21 cellular contexts compared by ENCODE assay signal in genomic region chr18:9019135-9019534, GRCh38.
DNase-seq lines count a peak whose midpoint lies in the region; ATAC-seq, FAIRE-seq and TF ChIP-seq lines count a peak whose summit lies in the region.
"Had no signal": no experiment of that assay in that cellular context is flagged by ENCODE, and none has a peak within 500 bp of the region (broad histone marks: within the 10 kb centered on the region; RNA-seq: fewer than 3 reads in every experiment).

No MANE protein-coding gene starts in this region.

- ATAC-seq in A549: no peak
- ATAC-seq in GM18520 (IDR thresholded peaks at IDR 0.05; ENCODE audit: unreplicated experiment): no peak
- ATAC-seq: CD8-positive, alpha-beta T cell; GM12878 had no signal

- no peaks in the 10 kb centered on the region for H3K9me1 ChIP-seq in endothelial cell of umbilical vein (replicated peaks; ENCODE audit: control insufficient read depth, extremely low read depth, insufficient read depth, low read length)

- peak overlapping the region; percentile 90 to 94; a peak in 4 of 6 replicates for H3K27ac ChIP-seq in A549
- no peak overlapping the region for H3K27ac ChIP-seq in HEK293 (ENCODE audit: extremely low read depth, low read depth, low read length)
- peak overlapping the region; percentile 92; the same call in 1 of the 2 replicates for H3K27ac ChIP-seq in PC-9
- no peak overlapping the region for H3K27ac ChIP-seq in endothelial cell of umbilical vein (ENCODE audit: insufficient read depth, low read depth, low read length)
- H3K27ac ChIP-seq in prostate gland: no peak overlapping the region
- H3K27ac ChIP-seq: 22Rv1; BLaER1 treated with 17β-estradiol and CSF1 and Interleukin-3, amounts not matched to agents 10 nM and 100 nM had no signal

- no peaks in the 10 kb centered on the region for H3K36me3 ChIP-seq in HEK293 (ENCODE audit: control insufficient read depth in 2 of 2, insufficient read depth in 1 of 2, low read length in 2 of 2)
- no peaks in the 10 kb centered on the region for H3K36me3 ChIP-seq in PC-9 (ENCODE audit: low read depth)
- no peaks in the 10 kb centered on the region for H3K36me3 ChIP-seq in endothelial cell of umbilical vein (ENCODE audit: control insufficient read depth in 2 of 2, extremely low read depth in 1 of 2, insufficient read depth in 2 of 2, low read length in 2 of 2)
- no peaks in the 10 kb centered on the region for H3K36me3 ChIP-seq in prostate gland
- H3K36me3 ChIP-seq: BLaER1 treated with 17β-estradiol and CSF1 and Interleukin-3, amounts not matched to agents 10 nM and 100 nM; HAP-1 had no signal

- DNase-seq in A549 (ENCODE audit: low read depth in 1 of 2, low spot score in 1 of 2) (no peak), PC-9 (no peak), endothelial cell of umbilical vein (ENCODE audit: low read depth, low spot score) (no peak), NCI-H510A treated with DMSO at 0.1 percent for 48 hours (lab: John Stamatoyannopoulos, UW) (no peak), prostate gland (ENCODE audit: low spot score) (no peak)
- DNase-seq in activated CD4-positive, alpha-beta T cell treated with anti-CD3 and anti-CD28 coated beads, Interleukin-2, amount 50 U/mL, for 48 hours: no peak
- DNase-seq: CD8-positive, alpha-beta T cell; COR-L47; DMS 273 treated with DMSO at 0.1 percent for 48 hours; DMS53; DND-41; EL; KG1 had no signal

- CTCF ChIA-PET in A549 (lab: Yijun Ruan, JAX): interaction anchor here (1.4 kb wide), 1 partner anchor 20 kb away, joined by 4 read pairs; no protein-coding TSS in a partner anchor
- CTCF ChIA-PET in HEK293 (lab: Yijun Ruan, JAX): interaction anchor here (0.6 to 0.7 kb wide), 2 partner anchors 366 to 1255 kb away, joined by 3 read pairs; no protein-coding TSS in a partner anchor
- CTCF ChIA-PET in PC-9 (lab: Charles Lee): no interaction called here
- CTCF ChIA-PET in endothelial cell of umbilical vein (lab: Charles Lee): no interaction called here

- H3K9me3 ChIP-seq in A549 (0 out of 3 replicates have a peak, but pooled peaks cover 2% of the 10 kb centered on the region), HEK293 (ENCODE audit: control insufficient read depth, insufficient read depth, low read depth, low read length) (no peaks in the 10 kb centered on the region), PC-9 (ENCODE audit: insufficient read depth, low read depth) (no peaks in the 10 kb centered on the region; the same call in 1 of the 2 replicates), endothelial cell of umbilical vein (replicated peaks; ENCODE audit: control insufficient read depth, insufficient read depth, low read length) (no peaks in the 10 kb centered on the region), prostate gland (no peaks in the 10 kb centered on the region)

- H3K9me2 ChIP-seq in PC-9 (ENCODE audit: insufficient read depth): no peaks in the 10 kb centered on the region

- H3K79me2 ChIP-seq in PC-9 (ENCODE audit: low read depth) (no peaks in the 10 kb centered on the region), endothelial cell of umbilical vein (ENCODE audit: control insufficient read depth, insufficient read depth, low read length) (no peaks in the 10 kb centered on the region)

- intact Hi-C loops in PC-9 (cut with micrococcal nuclease; ENCODE audit: unreplicated experiment) (no loop called here), endothelial cell of umbilical vein (cut with micrococcal nuclease) (loop anchor here (10.0 kb wide), 1 partner anchor 1644 kb away; no protein-coding TSS in a partner anchor), prostate gland (cut with DNase I) (no loop called here)

- no TSS peak for BruUV-seq in PC-9 (replicated peaks; lab: Mats Ljungman, UMichigan)
- BruUV-seq in endothelial cell of umbilical vein (replicated peaks; lab: Mats Ljungman, UMichigan): no TSS peak

- H3K4me3 ChIP-seq in A549 (no peak overlapping the region), HEK293 (ENCODE audit: low read depth, low read length) (no peak overlapping the region), PC-9 (no peak overlapping the region), endothelial cell of umbilical vein (replicated peaks in 1 of 3; ENCODE audit: insufficient read depth in 1 of 3, low read depth in 1 of 3, low read length in 3 of 3) (no peak overlapping the region), prostate gland (no peak overlapping the region)
- H3K4me3 ChIP-seq: BLaER1 treated with 17β-estradiol and CSF1 and Interleukin-3, amounts not matched to agents 10 nM and 100 nM; GM12878; HAP-1 had no signal

- POLR2A ChIA-PET in A549 (lab: Yijun Ruan, JAX) (no interaction called here), HEK293 (lab: Yijun Ruan, JAX) (no interaction called here), PC-9 (lab: Charles Lee; ENCODE audit: unreplicated experiment) (no interaction called here), endothelial cell of umbilical vein (lab: Charles Lee) (no interaction called here)

- no peak for TF ChIP-seq EP300 in A549 (IDR thresholded peaks at IDR 0.05)

- no peaks in the 10 kb centered on the region for H4K20me1 ChIP-seq in PC-9 (ENCODE audit: insufficient read depth)
- H4K20me1 ChIP-seq in endothelial cell of umbilical vein (replicated peaks; ENCODE audit: control insufficient read depth, extremely low read depth, insufficient read depth, low read length): no peaks in the 10 kb centered on the region
- H4K20me1 ChIP-seq: BLaER1 treated with 17β-estradiol and CSF1 and Interleukin-3, amounts not matched to agents 10 nM and 100 nM had no signal

- H3K27me3 ChIP-seq in PC-9 (ENCODE audit: insufficient read depth, low read depth) (no peaks in the 10 kb centered on the region), endothelial cell of umbilical vein (ENCODE audit: control insufficient read depth in 2 of 2, insufficient read depth in 2 of 2, low read length in 2 of 2) (no peaks in the 10 kb centered on the region), prostate gland (replicated peaks; ENCODE audit: insufficient read depth) (no peaks in the 10 kb centered on the region)
- H3K27me3 ChIP-seq: BLaER1 treated with 17β-estradiol and CSF1 and Interleukin-3, amounts not matched to agents 10 nM and 100 nM had no signal

- TF ChIP-seq POLR2A in A549 (IDR thresholded peaks at IDR 0.05; ENCODE audit: low read length) (no peak), endothelial cell of umbilical vein (IDR thresholded peaks at IDR 0.05; ENCODE audit: low read depth, low read length) (no peak), prostate gland (IDR thresholded peaks at IDR 0.05) (no peak)

- H3K4me1 ChIP-seq in A549 (peaks cover 30% of the 10 kb centered on the region), HEK293 (ENCODE audit: control insufficient read depth, insufficient read depth, low read length) (no peaks in the 10 kb centered on the region), PC-9 (replicated peaks; ENCODE audit: insufficient read depth) (peaks cover 35% of the 10 kb centered on the region), endothelial cell of umbilical vein (ENCODE audit: control insufficient read depth, extremely low read depth, insufficient read depth, low read length) (peaks cover 29% of the 10 kb centered on the region), prostate gland (replicated peaks) (no peaks in the 10 kb centered on the region)

- TF ChIP-seq RAD21 in A549 (conservative IDR thresholded peaks at IDR 0.05 in 1 of 2, IDR thresholded peaks at IDR 0.05 in 1 of 2): no peak

- peaks cover 34% of the 10 kb centered on the region for H3F3A ChIP-seq in PC-9 (ENCODE audit: insufficient read depth, low read depth)

- H3K9ac ChIP-seq in endothelial cell of umbilical vein (replicated peaks; ENCODE audit: extremely low read depth, insufficient read depth, low read length): no peak overlapping the region
- H3K9ac ChIP-seq: BLaER1 treated with 17β-estradiol and CSF1 and Interleukin-3, amounts not matched to agents 10 nM and 100 nM had no signal

- 94% methylated on average over 4 of the region's 4 CpGs for WGBS in A549 (ENCODE audit: missing lambda C conversion rate)
- WGBS in prostate gland: 94% methylated on average over 4 of the region's 4 CpGs

- dilution Hi-C loops in endothelial cell of umbilical vein (cut with MboI; ENCODE audit: extremely low pct_ligation_motif_present, low sequenced_read_pairs): no loop called here

- no peak for FAIRE-seq in A549 (lab: Jason Lieb, UNC)
- peak; percentile 40 for FAIRE-seq in endothelial cell of umbilical vein (lab: Jason Lieb, UNC)
- FAIRE-seq: GM12878, H1, HTR-8/SVneo had no signal

- TF ChIP-seq CTCF in A549 (IDR thresholded peaks at IDR 0.05) (no peak), HEK293 (tag by site-specific recombination; IDR thresholded peaks at IDR 0.05) (no peak), PC-9 (conservative IDR thresholded peaks at IDR 0.05) (no peak), endothelial cell of umbilical vein (IDR thresholded peaks at IDR 0.05; ENCODE audit: extremely low read depth in 1 of 2, insufficient read depth in 1 of 2, low read depth in 1 of 2, low read length in 2 of 2) (no peak), prostate gland (IDR thresholded peaks at IDR 0.05) (no peak)

- H3K4me2 ChIP-seq in A549 (no peak overlapping the region), PC-9 (no peak overlapping the region; the same call in 1 of the 2 replicates), endothelial cell of umbilical vein (ENCODE audit: insufficient read depth, low read length) (no peak overlapping the region)

- H2AFZ ChIP-seq in PC-9 (no peak overlapping the region), endothelial cell of umbilical vein (ENCODE audit: low read depth, low read length) (no peak overlapping the region)

TF ChIP-seq in HEK293, 187 proteins besides CTCF, POLR2A, EP300 and RAD21:
- TF ChIP-seq ZNF658 (tag by site-specific recombination; IDR thresholded peaks at IDR 0.05) (no peak), ZNF146 (tag by site-specific recombination; IDR thresholded peaks at IDR 0.05) (0 out of 2 replicates have a peak, but pooled peaks have one; percentile 27), ZNF112 (tag by site-specific recombination; IDR thresholded peaks at IDR 0.05) (no peak), ZNF221 (tag by site-specific recombination; IDR thresholded peaks at IDR 0.05; ENCODE audit: borderline replicate concordance) (no peak), GLIS1 (tag by site-specific recombination; IDR thresholded peaks at IDR 0.05) (no peak)

TF ChIP-seq in endothelial cell of umbilical vein, 7 proteins besides CTCF, POLR2A, EP300 and RAD21:
- TF ChIP-seq FOS (IDR thresholded peaks at IDR 0.05; ENCODE audit: borderline replicate concordance, insufficient read depth, low read length) (no peak), JUN (IDR thresholded peaks at IDR 0.05; ENCODE audit: borderline replicate concordance, insufficient read depth, insufficient read length, low read depth) (no peak), POLR2AphosphoS5 (IDR thresholded peaks at IDR 0.05; ENCODE audit: insufficient read depth, low read depth, low read length) (no peak), EZH2 (IDR thresholded peaks at IDR 0.05; ENCODE audit: borderline replicate concordance, low read depth, low read length, severe bottlenecking) (no peak), MYC (IDR thresholded peaks at IDR 0.05; ENCODE audit: low read depth, low read length) (no peak), GATA2 (IDR thresholded peaks at IDR 0.05; ENCODE audit: insufficient read depth, insufficient read length, low read depth, low read length) (no peak), MAX (IDR thresholded peaks at IDR 0.05; ENCODE audit: insufficient read depth, insufficient read length) (no peak)
TF ChIP-seq in endothelial cell of umbilical vein: peak in this region for 0.

Comparison
In these comparisons a context has a peak if more than half of its experiments do, and no peak if none do; other contexts are left out.
1. H3K27ac ChIP-seq: peak in A549 (2 of 2) and PC-9 (single experiment); none in HEK293 (single experiment), endothelial cell of umbilical vein (single experiment) and prostate gland (0 of 2).
2. CTCF ChIA-PET loops: an anchor here in A549 (1.4 kb wide) and HEK293 (0.6 to 0.7 kb wide); none called in PC-9 and endothelial cell of umbilical vein.